Comparison of ENCODE assay signal across 1 cellular context in genomic region chr4:127631420-127631819, GRCh38.
TF ChIP-seq lines count a peak whose summit lies in the region.

No MANE protein-coding gene starts in this region.

TF ChIP-seq in K562, 482 proteins besides CTCF, POLR2A, EP300 and RAD21 (continued from another document):
- TF ChIP-seq ATF3 (IDR thresholded peaks at IDR 0.05) (peak; percentile 91), ATF3 (CRISPR knock-in tag; conservative IDR thresholded peaks at IDR 0.05) (no peak), TEAD1 (CRISPR knock-in tag; IDR thresholded peaks at IDR 0.05) (no peak), FOSL1 (tag; conservative IDR thresholded peaks at IDR 0.05) (peak; percentile 71), CBFA2T3 (IDR thresholded peaks at IDR 0.05) (no peak)
TF ChIP-seq in K562: peak in this region for 5.
